Comparison of ENCODE assay signal across 1 cellular context in genomic region chr11:7572001-7572712, GRCh38.
A peak's percentile ranks its signal among the peaks of the same experiment; 100 is the strongest.
TF ChIP-seq lines count a peak whose summit lies in the region.

No MANE protein-coding gene starts in this region.

TF ChIP-seq in HepG2, 621 proteins besides CTCF, POLR2A, EP300 and RAD21 (continued from another document):
- TF ChIP-seq SAP130 (CRISPR knock-in tag; IDR thresholded peaks at IDR 0.05; ENCODE audit: low read depth), result peak; percentile 81
- no peak for TF ChIP-seq PTBP1 (IDR thresholded peaks at IDR 0.05; ENCODE audit: low read depth, low read length, poor library complexity, severe bottlenecking)
- peak; percentile 76; the same call in 1 of the 2 replicates for TF ChIP-seq NR2F2 (IDR thresholded peaks at IDR 0.05; ENCODE audit: borderline replicate concordance, low read depth)
- no peak for TF ChIP-seq NFYB (CRISPR knock-in tag; IDR thresholded peaks at IDR 0.05)
- TF ChIP-seq POLR2G (IDR thresholded peaks at IDR 0.05; ENCODE audit: low read depth, low read length), result peak; percentile 38; the same call in 1 of the 2 replicates
- TF ChIP-seq NCOR1 (IDR thresholded peaks at IDR 0.05; ENCODE audit: borderline replicate concordance, low read length), result peak; percentile 84; the same call in 1 of the 2 replicates
- TF ChIP-seq ZNF557 (CRISPR knock-in tag; IDR thresholded peaks at IDR 0.05), result no peak; the same call in 1 of the 2 replicates
- 0 out of 2 replicates have a peak, but pooled peaks have one; percentile 26 for TF ChIP-seq ONECUT2 (CRISPR knock-in tag; IDR thresholded peaks at IDR 0.05)
- no peak for TF ChIP-seq HNRNPLL (IDR thresholded peaks at IDR 0.05; ENCODE audit: low read depth, low read length, poor library complexity, severe bottlenecking)
- peak; percentile 71 for TF ChIP-seq ZNF350 (CRISPR knock-in tag; IDR thresholded peaks at IDR 0.05; ENCODE audit: borderline replicate concordance, low read depth)
- 0 out of 2 replicates have a peak, but pooled peaks have one; percentile 52 for TF ChIP-seq HMG20B (CRISPR knock-in tag; conservative IDR thresholded peaks at IDR 0.05)
- 0 out of 4 replicates have a peak, but pooled peaks of 1 of the 2 experiments have one; percentile 17 for TF ChIP-seq ATF4 (CRISPR knock-in tag; IDR thresholded peaks at IDR 0.05)
- peak; percentile 80; the same call in 1 of the 2 replicates for TF ChIP-seq NFIC (IDR thresholded peaks at IDR 0.05; ENCODE audit: low read length)
- TF ChIP-seq ZNF605 (CRISPR knock-in tag; IDR thresholded peaks at IDR 0.05), result no peak
- peak; percentile 75 for TF ChIP-seq SKI (IDR thresholded peaks at IDR 0.05; ENCODE audit: partially characterized antibody)
- TF ChIP-seq MEIS1 (CRISPR knock-in tag; IDR thresholded peaks at IDR 0.05; ENCODE audit: borderline replicate concordance), result 0 out of 2 replicates have a peak, but pooled peaks have one; percentile 15
- no peak for TF ChIP-seq ATF5 (CRISPR knock-in tag; IDR thresholded peaks at IDR 0.05; ENCODE audit: low read depth)
- TF ChIP-seq ZNF878 (CRISPR knock-in tag; IDR thresholded peaks at IDR 0.05), result no peak
- TF ChIP-seq ZNF768 (CRISPR knock-in tag; IDR thresholded peaks at IDR 0.05), result no peak
- TF ChIP-seq GZF1 (CRISPR knock-in tag; IDR thresholded peaks at IDR 0.05), result no peak
- TF ChIP-seq DZIP1 (CRISPR knock-in tag; IDR thresholded peaks at IDR 0.05), result no peak
- TF ChIP-seq ZNF740 (CRISPR knock-in tag; IDR thresholded peaks at IDR 0.05), result 0 out of 2 replicates have a peak, but pooled peaks have one; percentile 35
- no peak for TF ChIP-seq E2F1 (CRISPR knock-in tag; IDR thresholded peaks at IDR 0.05)
